35 cellular contexts compared by ENCODE assay signal in the genomic region with DNA sequence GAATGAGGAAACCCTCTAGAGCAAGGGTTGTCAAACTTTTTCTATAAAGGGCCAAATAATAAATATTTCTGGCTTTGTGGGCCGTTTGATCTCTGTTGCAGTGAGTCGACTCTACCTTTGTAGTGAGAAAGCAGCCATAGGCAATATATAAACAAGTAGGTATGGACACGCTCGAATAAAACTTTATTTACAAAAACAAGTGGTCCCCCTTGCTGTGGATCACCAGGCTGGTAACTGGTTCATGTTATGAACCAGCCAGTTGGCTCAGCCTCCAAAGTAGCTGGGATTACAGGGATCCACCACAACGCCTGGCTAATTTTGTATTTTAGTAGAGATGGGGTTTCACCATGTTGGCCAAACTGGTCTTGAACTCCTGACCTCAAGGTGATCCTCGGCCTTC.
"Had no signal": no experiment of that assay in that cellular context is flagged by ENCODE, and none has a peak within 500 bp of the region (broad histone marks: within the 10 kb centered on the region; RNA-seq: fewer than 3 reads in every experiment).

No MANE protein-coding gene starts in this region.

- H3K27me3 ChIP-seq: MG63 had no signal

- H3K4me3 ChIP-seq: MG63 had no signal

- DNase-seq: Kasumi-1, MG63, MM.1S, MV-4-11, NCI-H1048, NCI-H1092, NCI-H1092 treated with DMSO at 0.1 percent for 48 hours, NCI-H1105, NCI-H1105 treated with DMSO at 0.1 percent for 48 hours, NCI-H1417, NCI-H1417 treated with DMSO at 0.1 percent for 48 hours, NCI-H1436, NCI-H1436 treated with DMSO at 0.1 percent for 48 hours, NCI-H146, NCI-H1694, NCI-H1694 treated with DMSO at 0.1 percent for 48 hours, NCI-H187, NCI-H187 treated with DMSO at 0.1 percent for 48 hours, NCI-H1930, NCI-H2029, NCI-H2029 treated with DMSO at 0.1 percent for 48 hours, NCI-H2081, NCI-H2081 treated with DMSO at 0.1 percent for 48 hours, NCI-H2107, NCI-H2171, NCI-H2171 treated with DMSO at 0.1 percent for 48 hours, NCI-H2227 treated with DMSO at 0.1 percent for 48 hours, NCI-H226, NCI-H345, NCI-H446, NCI-H446 treated with DMSO at 0.1 percent for 48 hours, NCI-H510A, NCI-H510A treated with DMSO at 0.1 percent for 48 hours, NCI-H524, NCI-H524 treated with DMSO at 0.1 percent for 48 hours had no signal

- H3K9me3 ChIP-seq: MG63 had no signal

- H3K36me3 ChIP-seq: MG63 had no signal
